ENCODE assay signal across 10 cellular contexts in genomic region chr10:14545827-14546226, GRCh38.
DNase-seq lines count a peak whose midpoint lies in the region; ATAC-seq and TF ChIP-seq lines count a peak whose summit lies in the region.
"Had no signal": no experiment of that assay in that cellular context is flagged by ENCODE, and none has a peak within 500 bp of the region (broad histone marks: within the 10 kb centered on the region; RNA-seq: fewer than 3 reads in every experiment).

No MANE protein-coding gene starts in this region.

- peaks cover 57% of the 10 kb centered on the region for H3K4me1 ChIP-seq in lower lobe of right lung

- H3K27ac ChIP-seq in lower lobe of right lung: peak overlapping the region; percentile 39
- H3K27ac ChIP-seq: cardiac muscle cell, KMS-11 had no signal

- DNase-seq in AG10803 (ENCODE audit: low read depth) (peak; percentile 65), HT-29 (ENCODE audit: low spot score) (peak; percentile 58), astrocyte of the spinal cord (ENCODE audit: low read depth, low spot score) (peak; percentile 75), lower lobe of right lung (no peak)
- DNase-seq in stimulated activated naive CD4-positive, alpha-beta T cell (lab: John Stamatoyannopoulos, UW): no peak
- DNase-seq in activated naive CD4-positive, alpha-beta T cell treated with Interleukin-2 at 50 U/mL for 16 hours: no peak

- no peaks in the 10 kb centered on the region for H3K27me3 ChIP-seq in lower lobe of right lung (ENCODE audit: low read depth)
- H3K27me3 ChIP-seq: cardiac muscle cell had no signal

- in situ Hi-C loops in astrocyte of the spinal cord (cut with HindIII; ENCODE audit: low sequenced_read_pairs): no loop called here

- ATAC-seq in lower lobe of right lung (peak; percentile 47 to 69), HG03342 (IDR thresholded peaks at IDR 0.05; ENCODE audit: unreplicated experiment) (no peak), GM19397 (IDR thresholded peaks at IDR 0.05; ENCODE audit: unreplicated experiment) (no peak)

- peaks cover 8% of the 10 kb centered on the region for H3K36me3 ChIP-seq in lower lobe of right lung
- H3K36me3 ChIP-seq: cardiac muscle cell had no signal

- H3K9me3 ChIP-seq in lower lobe of right lung: no peaks in the 10 kb centered on the region

- no peak overlapping the region for H3K4me3 ChIP-seq in AG10803 (ENCODE audit: low read length)
- H3K4me3 ChIP-seq in astrocyte of the spinal cord (ENCODE audit: low read depth, low read length): no peak overlapping the region
- no peak overlapping the region for H3K4me3 ChIP-seq in lower lobe of right lung
- H3K4me3 ChIP-seq: cardiac muscle cell had no signal

- no peak for TF ChIP-seq CTCF in AG10803 (conservative IDR thresholded peaks at IDR 0.05; ENCODE audit: low read length)
- TF ChIP-seq CTCF in astrocyte of the spinal cord (IDR thresholded peaks at IDR 0.05; ENCODE audit: low read depth, low read length): no peak
- no peak for TF ChIP-seq CTCF in lower lobe of right lung (IDR thresholded peaks at IDR 0.05)

- intact Hi-C loops in lower lobe of right lung (cut with DNase I): no loop called here

Comparison
In these comparisons a context has a peak if more than half of its experiments do, and no peak if none do; other contexts are left out.
1. DNase-seq: peak in AG10803 (single experiment), HT-29 (single experiment) and astrocyte of the spinal cord (single experiment); none in lower lobe of right lung (single experiment), stimulated activated naive CD4-positive, alpha-beta T cell (0 of 6) and activated naive CD4-positive, alpha-beta T cell treated with Interleukin-2 at 50 U/mL for 16 hours (single experiment).
2. ATAC-seq: peak in lower lobe of right lung (2 of 2); none in HG03342 (single experiment) and GM19397 (single experiment).